Comparison of ENCODE assay signal across 8 cellular contexts in genomic region chr2:161905389-161906046, GRCh38.
DNase-seq lines count a peak whose midpoint lies in the region; ATAC-seq and TF ChIP-seq lines count a peak whose summit lies in the region.

No MANE protein-coding gene starts in this region.

- ATAC-seq in DND-41 (ENCODE audit: insufficient read depth, low read depth) = peak; percentile 56
- ATAC-seq in GM19452 (IDR thresholded peaks at IDR 0.05; ENCODE audit: unreplicated experiment) = peak; percentile 77
- ATAC-seq in HG03442 (IDR thresholded peaks at IDR 0.05; ENCODE audit: unreplicated experiment) = peak; percentile 82
- peak; percentile 99 for ATAC-seq in left colon

- no peaks in the 10 kb centered on the region for H4K20me1 ChIP-seq in DND-41 (ENCODE audit: insufficient read depth, low read length)

- no peaks in the 10 kb centered on the region for H3K27me3 ChIP-seq in DND-41 (ENCODE audit: insufficient read depth, low read length, poor library complexity)

- peak overlapping the region; percentile 73 for H2AFZ ChIP-seq in DND-41 (ENCODE audit: low read depth, low read length)

- TF ChIP-seq CTCF in DND-41 (IDR thresholded peaks at IDR 0.05; ENCODE audit: borderline replicate concordance, extremely low read depth, low read length, poor library complexity, severe bottlenecking) = no peak

- H3K9ac ChIP-seq in DND-41 (ENCODE audit: low read depth, low read length) = no peak overlapping the region

- intact Hi-C loops in left colon (cut with DNase I, micrococcal nuclease) = no loop called here

- H3K36me3 ChIP-seq in DND-41 (ENCODE audit: insufficient read depth, low read length) = no peaks in the 10 kb centered on the region

- H3K4me3 ChIP-seq in DND-41 (ENCODE audit: low read depth in 1 of 2, low read length in 2 of 2) = no peak overlapping the region

- DNase-seq in DND-41 = no peak
- DNase-seq in RPMI7951 (ENCODE audit: low read depth) = peak; percentile 68
- DNase-seq in left colon = no peak
- DNase-seq in retina = no peak
- no peak for DNase-seq in ecto neural progenitor cell (ENCODE audit: low spot score)
- no peak for DNase-seq in cortex of kidney (lab: John Stamatoyannopoulos, UW)

- no peak overlapping the region; the same call in 1 of the 2 replicates for H3K4me2 ChIP-seq in DND-41 (ENCODE audit: insufficient read depth, low read length)

- peaks cover 9% of the 10 kb centered on the region for H3K4me1 ChIP-seq in DND-41 (ENCODE audit: insufficient read depth, low read length)

- no peaks in the 10 kb centered on the region for H3K79me2 ChIP-seq in DND-41 (ENCODE audit: insufficient read depth, low read length)

- H3K9me3 ChIP-seq in DND-41 (ENCODE audit: insufficient read depth, low read length, severe bottlenecking) = no peaks in the 10 kb centered on the region

- no peak overlapping the region for H3K27ac ChIP-seq in DND-41 (ENCODE audit: low read length)
